In genomic region chr14:50944647-50945413, GRCh38 we compare ENCODE assay signal across 8 cellular contexts. TPM values are rescaled to one million over a fixed set of nuclear protein-coding genes. Genes with fewer than 3 reads are reported as not detected.
DNase-seq lines count a peak whose midpoint lies in the region; ATAC-seq and TF ChIP-seq lines count a peak whose summit lies in the region.

No MANE protein-coding gene starts in this region.

- H3K4me3 Mint-ChIP-seq in naive B cell: peak overlapping the region; percentile 88 to 94 (median 92)

- peaks cover 0 to 11% of the 10 kb centered on the region in 2 donors for H3K36me3 Mint-ChIP-seq in naive B cell

- H3K4me1 Mint-ChIP-seq in naive B cell: peaks cover 14 to 20% (median 17%) of the 10 kb centered on the region in 3 donors

- H3K9me3 Mint-ChIP-seq in naive B cell: peaks cover 0 to 9% (median 0%) of the 10 kb centered on the region in 7 donors

- no peak for TF ChIP-seq CTCF in GM12875 (IDR thresholded peaks at IDR 0.05; ENCODE audit: borderline replicate concordance, insufficient read depth, low read depth, low read length)
- no peak for TF ChIP-seq CTCF in epithelial cell of proximal tubule (conservative IDR thresholded peaks at IDR 0.05; ENCODE audit: low read depth, low read length)
- no peak for TF ChIP-seq CTCF in GM20000 (IDR thresholded peaks at IDR 0.05; ENCODE audit: extremely low read depth, missing control alignments)

- ATAC-seq in naive B cell (ENCODE audit: low read depth in 2 of 2): peak; percentile 12 to 33

- DNase-seq in AG08396 (ENCODE audit: low spot score): peak; percentile 69
- DNase-seq in Jurkat, Clone E6-1 (ENCODE audit: low read depth, low spot score): no peak
- DNase-seq in SW480 (ENCODE audit: low spot score): peak; percentile 86
- no peak for DNase-seq in epithelial cell of proximal tubule (ENCODE audit: low read depth)
- no peak for DNase-seq in naive B cell
- DNase-seq in GDM1 (lab: John Stamatoyannopoulos, UW): no peak
- no peak for DNase-seq in GM20000 (ENCODE audit: low spot score)

- H3K27me3 Mint-ChIP-seq in naive B cell: peaks cover 30 to 33% (median 33%) of the 10 kb centered on the region in 3 donors

- H3K27ac Mint-ChIP-seq in naive B cell: peak overlapping the region in 5 of 6 donors; percentile 58 to 90 (median 75)

- H3K4me3 ChIP-seq in GM12875 (ENCODE audit: low read depth, low read length) (peak overlapping the region; percentile 57), epithelial cell of proximal tubule (ENCODE audit: low read depth, low read length) (peak overlapping the region; percentile 88)
- peak overlapping the region; percentile 53 for H3K4me3 ChIP-seq in Jurkat, Clone E6-1 (ENCODE audit: low read length)

RNA-seq across cellular contexts. Expression of gene PYGL, which starts 0.5 kb away (rescaled TPM):
- 6.2 TPM for polyA plus RNA-seq in Jurkat, Clone E6-1 (2012; ENCODE audit: insufficient read depth, insufficient read length)
- total RNA-seq in epithelial cell of proximal tubule: 86.6 and 96.8 TPM in 2 replicates
- 1 to 10 TPM in 2 of 6 donors, under 1 TPM in 3, not detected in 1; 0.13 to 1.1 (median 0.36) TPM for polyA plus RNA-seq in naive B cell (ENCODE audit: low read depth in 6 of 6)

Comparison
In these comparisons a context has a peak if more than half of its experiments do, and no peak if none do; other contexts are left out.
1. DNase-seq: peak in AG08396 (single experiment) and SW480 (single experiment); none in Jurkat, Clone E6-1 (single experiment), epithelial cell of proximal tubule (single experiment), naive B cell (single experiment), GDM1 (single experiment) and GM20000 (single experiment).
2. Peak in every context shown above with its lines, with median percentiles within 50 percentile points of each other: H3K4me3 ChIP-seq.